8 cellular contexts compared by ENCODE assay signal in the genomic region with DNA sequence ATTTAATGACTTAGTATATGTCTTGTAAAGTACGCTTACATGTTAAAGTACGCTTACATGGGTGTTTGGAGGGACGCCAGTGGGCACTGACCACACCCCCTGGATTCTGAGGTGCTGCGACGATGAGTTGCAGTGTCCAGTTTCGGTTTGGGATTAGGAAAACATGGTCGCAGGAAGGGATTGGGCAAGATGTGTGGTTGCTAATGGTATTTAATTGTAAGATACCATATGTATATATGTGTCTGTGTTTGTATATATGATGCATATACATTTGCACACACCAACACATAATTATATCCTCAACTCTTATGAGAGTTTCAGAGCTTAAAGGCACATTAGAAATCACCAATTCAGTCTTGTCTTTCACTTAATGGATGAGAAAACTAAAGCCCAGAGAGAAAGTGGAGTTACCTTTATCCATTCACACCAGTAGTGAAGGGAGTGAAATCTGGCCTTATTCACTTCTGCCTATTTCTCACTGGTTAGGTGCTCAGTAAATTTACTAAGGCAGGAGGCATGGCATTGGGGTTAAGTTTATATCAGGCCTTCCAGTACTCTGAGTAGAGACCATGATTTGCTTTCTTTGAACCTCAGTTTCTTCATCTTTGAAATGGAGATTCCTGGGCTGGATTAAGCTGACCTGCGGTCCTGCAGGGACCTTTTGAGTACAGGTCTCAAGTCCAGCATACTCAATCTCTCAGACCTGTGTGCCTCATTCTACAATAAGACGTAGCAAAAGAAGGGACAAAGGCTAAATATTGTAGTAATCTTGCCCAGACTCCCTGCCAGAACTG. TPM values are rescaled to one million over a fixed set of nuclear protein-coding genes. Genes with fewer than 3 reads are reported as not detected.
DNase-seq lines count a peak whose midpoint lies in the region; ATAC-seq, FAIRE-seq and TF ChIP-seq lines count a peak whose summit lies in the region.

No MANE protein-coding gene starts in this region.

- peak overlapping the region in 1 of 2 donors; percentile 86 for H3K27ac ChIP-seq in ascending aorta
- H3K27ac ChIP-seq in small intestine (ENCODE audit: low read depth in 1 of 2, low read length in 1 of 2) = peak overlapping the region; percentile 50 to 52

- no peaks in the 10 kb centered on the region for H3K27me3 ChIP-seq in ascending aorta
- peaks cover 51% of the 10 kb centered on the region for H3K27me3 ChIP-seq in iPS-15b (ENCODE audit: control insufficient read depth, insufficient read depth, low read length)
- no peaks in the 10 kb centered on the region for H3K27me3 ChIP-seq in small intestine (ENCODE audit: control insufficient read depth in 2 of 2, insufficient read depth in 2 of 2, low read length in 2 of 2)

- FAIRE-seq in small intestine (lab: Jason Lieb, UNC) = no peak

- no peak for TF ChIP-seq CTCF in ascending aorta (IDR thresholded peaks at IDR 0.05)

- ATAC-seq in Right ventricle myocardium inferior = peak; percentile 12

- intact Hi-C loops in Right ventricle myocardium inferior (cut with DNase I) = loop anchor here (5.0 kb wide), 1 partner anchor 35 kb away; no protein-coding TSS in a partner anchor
- intact Hi-C loops in cardiac septum (cut with DNase I) = loop anchor here (5.0 kb wide), 1 partner anchor 270 kb away; the partner anchor contains the start of gene PTPN14
- intact Hi-C loops in ascending aorta (cut with DNase I) = loop anchor here (1.0 kb wide), 1 partner anchor 269 kb away; the partner anchor contains the start of gene PTPN14

- H3K4me3 ChIP-seq in ascending aorta = peak overlapping the region; percentile 98 to 99
- peak overlapping the region; percentile 63 for H3K4me3 ChIP-seq in iPS-15b (ENCODE audit: low read depth, low read length)
- peak overlapping the region; percentile 91 for H3K4me3 ChIP-seq in small intestine (ENCODE audit: low read depth in 1 of 2, low read length in 2 of 2)

- peaks cover 0 to 4% of the 10 kb centered on the region in 2 donors for H3K4me1 ChIP-seq in ascending aorta
- peaks cover 21% of the 10 kb centered on the region for H3K4me1 ChIP-seq in iPS-15b (ENCODE audit: control insufficient read depth, insufficient read depth, low read length)
- peaks cover 0 to 4% of the 10 kb centered on the region in 2 donors for H3K4me1 ChIP-seq in small intestine (ENCODE audit: control insufficient read depth in 2 of 2, insufficient read depth in 1 of 2, low read depth in 1 of 2, low read length in 1 of 2)

- no peaks in the 10 kb centered on the region for H3K36me3 ChIP-seq in ascending aorta
- H3K36me3 ChIP-seq in iPS-15b (ENCODE audit: control insufficient read depth, insufficient read depth, low read length) = no peaks in the 10 kb centered on the region
- no peaks in the 10 kb centered on the region for H3K36me3 ChIP-seq in small intestine (ENCODE audit: control insufficient read depth in 2 of 2, insufficient read depth in 2 of 2, low read length in 2 of 2)

- WGBS in small intestine, 3 donors = 16 to 28% (median 18%) methylated on average over 9 of the region's 9 CpGs

- DNase-seq in Right ventricle myocardium inferior (ENCODE audit: missing footprints) (no peak), cardiac septum (ENCODE audit: low spot score) (no peak), NCI-H1048 (lab: John Stamatoyannopoulos, UW) (peak; percentile 46), ascending aorta (ENCODE audit: low spot score in 2 of 2) (peak in 1 of 2 donors; percentile 70), small intestine (peak; percentile 40), NCI-H187 treated with DMSO at 0.1 percent for 48 hours (lab: John Stamatoyannopoulos, UW) (no peak), HK-2 (ENCODE audit: unreplicated experiment) (no peak)

- H3K9me3 ChIP-seq in ascending aorta = no peaks in the 10 kb centered on the region
- no peaks in the 10 kb centered on the region for H3K9me3 ChIP-seq in iPS-15b (ENCODE audit: control insufficient read depth, insufficient read depth, low read length)
- H3K9me3 ChIP-seq in small intestine (ENCODE audit: control insufficient read depth, low read depth) = no peaks in the 10 kb centered on the region

- H3K9ac ChIP-seq in iPS-15b (ENCODE audit: low read depth, low read length) = no peak overlapping the region

RNA-seq across cellular contexts. Expression of gene SMYD2, which starts 1.1 kb away (rescaled TPM):
- total RNA-seq in Right ventricle myocardium inferior = 205 TPM
- total RNA-seq in cardiac septum = 445 TPM
- total RNA-seq in ascending aorta = 2.4 TPM
- polyA plus RNA-seq in small intestine = 10 to 100 TPM; 20.8 to 21.3 (median 21.2) TPM

Comparison
In these comparisons a context has a peak if more than half of its experiments do, and no peak if none do; other contexts are left out.
1. DNase-seq: peak in NCI-H1048 (single experiment) and small intestine (single experiment); none in Right ventricle myocardium inferior (single experiment), cardiac septum (single experiment), NCI-H187 treated with DMSO at 0.1 percent for 48 hours (single experiment) and HK-2 (single experiment).
2. RNA of gene SMYD2, which starts 1.1 kb away (total RNA-seq): 445 TPM in cardiac septum (single experiment) and 205 TPM in Right ventricle myocardium inferior (single experiment); 2.4 TPM in ascending aorta (single experiment); every median in the first group is over 10 times any median in the second.
3. Peak in every context shown above with its lines, with median percentiles within 50 percentile points of each other: H3K4me3 ChIP-seq.